In the genomic region with DNA sequence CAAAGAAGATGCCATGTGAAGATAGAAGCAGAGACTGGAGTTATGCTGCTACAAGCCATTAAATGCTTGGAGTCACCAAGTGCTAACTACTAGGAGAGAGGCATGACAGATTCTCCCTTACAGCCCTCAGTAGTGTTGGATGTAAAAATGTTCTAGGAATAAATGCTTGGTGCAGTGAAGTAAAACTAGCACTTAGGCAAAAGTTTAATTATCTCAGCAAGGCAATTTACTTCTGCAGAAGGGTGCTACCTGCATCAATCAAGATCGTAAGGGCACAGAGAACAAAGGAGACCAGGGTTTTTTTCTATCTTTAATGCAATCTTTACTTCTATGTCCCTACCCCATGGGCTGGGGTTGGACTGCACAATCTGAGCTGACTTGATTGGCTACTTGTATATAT, we compare ENCODE assay signal across 20 cellular contexts. TPM values are rescaled to one million over a fixed set of nuclear protein-coding genes. Genes with fewer than 3 reads are reported as not detected.
DNase-seq lines count a peak whose midpoint lies in the region; ATAC-seq, FAIRE-seq and TF ChIP-seq lines count a peak whose summit lies in the region.
"Had no signal": no experiment of that assay in that cellular context is flagged by ENCODE, and none has a peak within 500 bp of the region (broad histone marks: within the 10 kb centered on the region; RNA-seq: fewer than 3 reads in every experiment).

No MANE protein-coding gene starts in this region.

- H4K20me1 ChIP-seq in K562 (replicated peaks; ENCODE audit: control insufficient read depth, insufficient read depth, low read length), result no peaks in the 10 kb centered on the region
- H4K20me1 ChIP-seq: BLaER1 treated with 17β-estradiol and CSF1 and Interleukin-3, amounts not matched to agents 10 nM and 100 nM had no signal

- intact Hi-C loops in K562 (cut with micrococcal nuclease) (no loop called here), heart left ventricle (cut with DNase I) (loop anchor here in 1 of 10 donors (2.0 kb wide), 1 partner anchor 301 kb away; no protein-coding TSS in a partner anchor)

- BruUV-seq in K562 (replicated peaks; lab: Mats Ljungman, UMichigan), result no TSS peak

- H3K4me3 ChIP-seq in HEK293 (ENCODE audit: low read depth, low read length) (no peak overlapping the region), K562 (no peak overlapping the region), heart left ventricle (no peak overlapping the region)
- H3K4me3 ChIP-seq: A549; BLaER1 treated with 17β-estradiol and CSF1 and Interleukin-3, amounts not matched to agents 10 nM and 100 nM had no signal

- FAIRE-seq in K562 (lab: Jason Lieb, UNC), result no peak
- FAIRE-seq: A549, D721Med, G401.6, GM12892, GM18507 had no signal

- POLR2A ChIA-PET in HEK293 (lab: Yijun Ruan, JAX) (no interaction called here), K562 (lab: Yijun Ruan, JAX) (no interaction called here)

- DNase-seq in K562 (ENCODE audit: extremely low read depth in 1 of 4, low spot score in 3 of 4) (no peak), heart left ventricle (no peak), substantia nigra (lab: John Stamatoyannopoulos, UW) (no peak)
- DNase-seq in activated CD4-positive, alpha-beta T cell treated with anti-CD3 and anti-CD28 coated beads for 4 hours, result no peak
- DNase-seq: 8988T; AML-193; Caco-2; Calu3; CD4-positive, alpha-beta T cell; CD8-positive, alpha-beta T cell; DMS79 treated with DMSO at 0.1 percent for 48 hours; GF-D8 had no signal

- H3K4me2 ChIP-seq in K562 (ENCODE audit: insufficient read depth, low read length), result no peak overlapping the region
- H3K4me2 ChIP-seq: A549; BLaER1 treated with 17β-estradiol and CSF1 and Interleukin-3, amounts not matched to agents 10 nM and 100 nM had no signal

- no peaks in the 10 kb centered on the region for H3K79me2 ChIP-seq in K562 (ENCODE audit: control insufficient read depth, insufficient read depth, low read length)

- TF ChIP-seq POLR2A in K562 (conservative IDR thresholded peaks at IDR 0.05) (no peak), heart left ventricle (IDR thresholded peaks at IDR 0.05) (no peak)

- no peaks in the 10 kb centered on the region for H3K36me3 ChIP-seq in HEK293 (ENCODE audit: control insufficient read depth in 2 of 2, insufficient read depth in 1 of 2, low read length in 2 of 2)
- H3K36me3 ChIP-seq in K562 (ENCODE audit: control insufficient read depth, insufficient read depth, low read length), result no peaks in the 10 kb centered on the region
- no peaks in the 10 kb centered on the region for H3K36me3 ChIP-seq in heart left ventricle

- no peaks in the 10 kb centered on the region for H3K27me3 ChIP-seq in K562 (ENCODE audit: control insufficient read depth in 2 of 2, insufficient read depth in 2 of 2, low read length in 2 of 2)
- H3K27me3 ChIP-seq in heart left ventricle, result no peaks in the 10 kb centered on the region
- H3K27me3 ChIP-seq: BLaER1 treated with 17β-estradiol and CSF1 and Interleukin-3, amounts not matched to agents 10 nM and 100 nM had no signal

- CTCF ChIA-PET in HEK293 (lab: Yijun Ruan, JAX), result interaction anchor here (0.9 to 1.4 kb wide), 2 partner anchors 12 to 214 kb away, joined by 5 to 6 read pairs; no protein-coding TSS in a partner anchor
- CTCF ChIA-PET in K562 (lab: Yijun Ruan, JAX; ENCODE audit: low intra/inter-chr PET ratio), result no interaction called here

- TF ChIP-seq EP300 in K562 (IDR thresholded peaks at IDR 0.05; ENCODE audit: low read length), result no peak

- TF ChIP-seq CTCF in HEK293 (tag by site-specific recombination; IDR thresholded peaks at IDR 0.05) (no peak), K562 (IDR thresholded peaks at IDR 0.05 in 2 of 3, conservative IDR thresholded peaks at IDR 0.05 in 1 of 3; ENCODE audit: insufficient read depth in 2 of 3, low read depth in 1 of 3, low read length in 3 of 3) (no peak), heart left ventricle (IDR thresholded peaks at IDR 0.05) (no peak)

- ATAC-seq in K562 (no peak), heart left ventricle (no peak)
- ATAC-seq: A549; CD8-positive, alpha-beta T cell had no signal

- in situ Hi-C loops in K562 (cut with MboI), result loop anchor here (5.0 kb wide), 1 partner anchor 212 kb away; no protein-coding TSS in a partner anchor

- H3K9ac ChIP-seq in K562 (ENCODE audit: insufficient read depth in 1 of 2, low read depth in 2 of 2, low read length in 2 of 2), result no peak overlapping the region
- H3K9ac ChIP-seq: BLaER1 treated with 17β-estradiol and CSF1 and Interleukin-3, amounts not matched to agents 10 nM and 100 nM had no signal

- 0% methylated on average over 1 of the region's 1 CpG for WGBS in K562 (ENCODE audit: insufficient coverage, low coverage, missing lambda C conversion rate)
- 93 to 98% (median 96%) methylated on average over 1 of the region's 1 CpG for WGBS in heart left ventricle, 4 donors

- H3K9me1 ChIP-seq in K562 (ENCODE audit: control insufficient read depth, insufficient read depth, low read length), result no peaks in the 10 kb centered on the region

- H3K4me1 ChIP-seq in HEK293 (ENCODE audit: control insufficient read depth, insufficient read depth, low read length) (no peaks in the 10 kb centered on the region), K562 (replicated peaks in 1 of 2; ENCODE audit: control insufficient read depth in 2 of 2, insufficient read depth in 2 of 2, low read length in 2 of 2) (no peaks in the 10 kb centered on the region), heart left ventricle (peaks cover 0 to 10% (median 0%) of the 10 kb centered on the region in 12 donors)
- H3K4me1 ChIP-seq: A549, Caco-2 had no signal

- H3K9me3 ChIP-seq in HEK293 (ENCODE audit: control insufficient read depth, insufficient read depth, low read depth, low read length) (no peaks in the 10 kb centered on the region), K562 (replicated peaks; ENCODE audit: control insufficient read depth, insufficient read depth, low read depth, low read length) (peaks cover 2% of the 10 kb centered on the region; the same call in 1 of the 2 replicates), heart left ventricle (peaks cover 0 to 8% (median 0%) of the 10 kb centered on the region in 12 donors)

- H3K27ac ChIP-seq in HEK293 (ENCODE audit: extremely low read depth, low read depth, low read length), result no peak overlapping the region
- no peak overlapping the region for H3K27ac ChIP-seq in K562 (ENCODE audit: extremely low read depth, low read depth, low read length)
- H3K27ac ChIP-seq in heart left ventricle, result no peak overlapping the region
- H3K27ac ChIP-seq in substantia nigra (ENCODE audit: low read depth, low read length, poor library complexity, severe bottlenecking), result no peak overlapping the region
- H3K27ac ChIP-seq: A549; BLaER1 treated with 17β-estradiol and CSF1 and Interleukin-3, amounts not matched to agents 10 nM and 100 nM; C4-2B had no signal

- no peak for TF ChIP-seq RAD21 in K562 (CRISPR knock-in tag; conservative IDR thresholded peaks at IDR 0.05 in 1 of 2, IDR thresholded peaks at IDR 0.05 in 1 of 2)

- no peak overlapping the region for H2AFZ ChIP-seq in K562 (ENCODE audit: low read depth, low read length)

TF ChIP-seq in HEK293, 187 proteins besides CTCF, POLR2A, EP300 and RAD21:
- peak; percentile 93 for TF ChIP-seq SETDB1 (IDR thresholded peaks at IDR 0.05; ENCODE audit: insufficient read length, low read length)
- no peak for TF ChIP-seq ZNF600 (tag by site-specific recombination; IDR thresholded peaks at IDR 0.05)
- TF ChIP-seq TRIM28 (IDR thresholded peaks at IDR 0.05; ENCODE audit: borderline replicate concordance, low read length), result peak; percentile 69; the same call in 1 of the 2 replicates

TF ChIP-seq in K562, 482 proteins besides CTCF, POLR2A, EP300 and RAD21:
- TF ChIP-seq CBX5 (IDR thresholded peaks at IDR 0.05; ENCODE audit: borderline replicate concordance, low read depth), result peak; percentile 70; the same call in 1 of the 2 replicates
- peak in 1 of 2 experiments; percentile 69; a peak in 1 of 3 replicates for TF ChIP-seq CBX3 (IDR thresholded peaks at IDR 0.05; ENCODE audit: borderline replicate concordance in 1 of 2, low read length in 2 of 2)
- TF ChIP-seq ZFPM2 (CRISPR knock-in tag; IDR thresholded peaks at IDR 0.05), result no peak
- TF ChIP-seq, protein P1, sequence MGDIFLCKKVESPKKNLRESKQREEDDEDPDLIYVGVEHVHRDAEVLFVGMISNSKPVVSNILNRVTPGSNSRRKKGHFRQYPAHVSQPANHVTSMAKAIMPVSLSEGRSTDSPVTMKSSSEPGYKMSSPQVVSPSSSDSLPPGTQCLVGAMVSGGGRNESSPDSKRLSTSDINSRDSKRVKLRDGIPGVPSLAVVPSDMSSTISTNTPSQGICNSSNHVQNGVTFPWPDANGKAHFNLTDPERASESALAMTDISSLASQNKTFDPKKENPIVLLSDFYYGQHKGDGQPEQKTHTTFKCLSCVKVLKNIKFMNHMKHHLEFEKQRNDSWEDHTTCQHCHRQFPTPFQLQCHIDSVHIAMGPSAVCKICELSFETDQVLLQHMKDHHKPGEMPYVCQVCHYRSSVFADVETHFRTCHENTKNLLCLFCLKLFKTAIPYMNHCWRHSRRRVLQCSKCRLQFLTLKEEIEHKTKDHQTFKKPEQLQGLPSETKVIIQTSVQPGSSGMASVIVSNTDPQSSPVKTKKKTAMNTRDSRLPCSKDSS (IDR thresholded peaks at IDR 0.05; ENCODE audit: low read depth, partially characterized antibody), result peak; percentile 80

RNA-seq across cellular contexts. Expression of gene DNM1L, which starts 9.5 kb away (rescaled TPM):
- total RNA-seq in K562 (2011; cell fraction: chromatin; rRNA removed; ENCODE audit: low replicate concordance), result 53.2 and 202 TPM in 2 replicates
- total RNA-seq in K562 (2011; cell fraction: nucleolus; rRNA removed), result 26.0 and 40.5 TPM in 2 replicates
- total RNA-seq in K562 (2011; cell fraction: nucleoplasm; rRNA removed), result 58.5 and 76.0 TPM in 2 replicates
- total RNA-seq in K562 (2014; rRNA removed) (42.3 and 49.6 TPM in 2 replicates), K562 (2014; rRNA removed; fragmentation: Illumina TruSeq; extraction: Trizol) (79.1 and 86.8 TPM in 2 replicates), K562 (2015; rRNA removed; fragmentation: Illumina TruSeq; extraction: Trizol) (73.0 and 76.4 TPM in 2 replicates), K562 (2021) (48.8 and 61.5 TPM in 2 replicates), heart left ventricle (10 to 100 TPM; 41.2 to 71.1 (median 57.0) TPM)
- polyA plus RNA-seq in K562 (2011; rRNA removed) (72.4 and 82.8 TPM in 2 replicates), K562 (2014; fragmentation: Illumina TruSeq; extraction: Trizol) (56.6 and 69.8 TPM in 2 replicates), K562 (2014; fragmentation: Nextera tagmentation; extraction: Ambion mirVana) (10 to 100 TPM; 24.1 to 46.2 TPM), K562 (2014; rRNA removed) (46.6 and 54.5 TPM in 2 replicates), heart left ventricle (10 to 100 TPM; 37.8 to 53.0 TPM)
- 13.3 and 29.2 TPM in 2 replicates for polyA plus RNA-seq in K562 (2011; cell fraction: cytosol; rRNA removed)
- polyA plus RNA-seq in K562 (2011; cell fraction: nucleus; rRNA removed), result 64.7 and 86.6 TPM in 2 replicates
- polyA plus RNA-seq in K562 (2012), result 42.7 and 43.3 TPM in 2 replicates
- 105 and 108 TPM in 2 replicates for polyA minus RNA-seq in K562 (2011; rRNA and poly(A)+ RNA removed)
- 28.9 and 36.7 TPM in 2 replicates for polyA minus RNA-seq in K562 (2011; cell fraction: cytosol; rRNA and poly(A)+ RNA removed)
- 60.2 and 106 TPM in 2 replicates for polyA minus RNA-seq in K562 (2011; cell fraction: nucleus; rRNA and poly(A)+ RNA removed)

Comparison
In these comparisons a context has a peak if more than half of its experiments do, and no peak if none do; other contexts are left out.
1. Of the 44 proteins assayed by ChIP-seq in both K562 and HEK293: peak only in K562: none; only in HEK293: SETDB1 and TRIM28; in both: none; in neither: 42.